8 cellular contexts compared by ENCODE assay signal in genomic region chr19:19865750-19866598, GRCh38. TPM values are rescaled to one million over a fixed set of nuclear protein-coding genes. Genes with fewer than 3 reads are reported as not detected.
DNase-seq lines count a peak whose midpoint lies in the region; ATAC-seq, FAIRE-seq and TF ChIP-seq lines count a peak whose summit lies in the region.

Gene ZNF253 (plus strand): TSS chr19:19865882. CDS start chr19:19865997, 115 bp downstream.

- peak within 1 kb of the TSS; percentile 90 for H3K4me3 ChIP-seq in iPS DF 6.9 (ENCODE audit: low read length)
- peak within 1 kb of the TSS; percentile 52 to 81 (median 71) for H3K4me3 ChIP-seq in sigmoid colon

- intact Hi-C loops in sigmoid colon (cut with DNase I): loop anchor here (1.0 to 10.0 kb wide), 3 partner anchors 45 to 131 kb away; partner anchors contain the start of genes ZNF14 and ZNF506

- peak; percentile 97 for ATAC-seq in GM18511 (IDR thresholded peaks at IDR 0.05; ENCODE audit: unreplicated experiment)
- peak; percentile 98 for ATAC-seq in HG03039 (IDR thresholded peaks at IDR 0.05; ENCODE audit: unreplicated experiment)

- H3K4me3 Mint-ChIP-seq in brain: peak within 1 kb of the TSS; percentile 99 to 100 (median 100)

- no CpG with 5 or more reads among the region's 43 CpGs for WGBS in iPS DF 6.9 (ENCODE audit: insufficient coverage, insufficient read length)
- WGBS in sigmoid colon, 2 donors: 0% methylated on average over 43 of the region's 43 CpGs

- H3K27me3 Mint-ChIP-seq in brain: peaks cover 12% of the 10 kb centered on the region

- in situ Hi-C loops in KBM-7 (cut with MboI; ENCODE audit: low pct_unique_long_range_greater_than_20kb, low sequenced_read_pairs): no loop called here

- no peak within 1 kb of the TSS for H3K27ac ChIP-seq in iPS DF 6.9 (ENCODE audit: low read length)
- peak within 1 kb of the TSS; percentile 89 to 96 (median 90) for H3K27ac ChIP-seq in sigmoid colon

- peak within 1 kb of the TSS; percentile 100 for H3K27ac Mint-ChIP-seq in brain

- H3K9me3 Mint-ChIP-seq in brain: peaks cover 37 to 65% (median 48%) of the 10 kb centered on the region in 5 experiments

- TF ChIP-seq POLR2A in sigmoid colon (IDR thresholded peaks at IDR 0.05): peak; percentile 83 to 88

- H3K36me3 ChIP-seq in iPS DF 6.9 (ENCODE audit: control insufficient read depth, insufficient read depth, low read length) (no peaks in the 10 kb centered on the region), sigmoid colon (no peaks in the 10 kb centered on the region)

- H3K9me3 ChIP-seq in iPS DF 6.9 (ENCODE audit: control insufficient read depth, insufficient read depth, low read length) (no peaks in the 10 kb centered on the region), sigmoid colon (no peaks in the 10 kb centered on the region)

- FAIRE-seq in TTC549 (lab: Jason Lieb, UNC): peak; percentile 68

- peaks cover 53% of the 10 kb centered on the region for H3K36me3 Mint-ChIP-seq in brain

- DNase-seq in NCI-H2107 (lab: John Stamatoyannopoulos, UW): peak; percentile 89
- DNase-seq in iPS DF 6.9 (ENCODE audit: low read depth, low spot score): peak; percentile 97
- peak; percentile 98 for DNase-seq in sigmoid colon
- DNase-seq in KBM-7: no peak

- TF ChIP-seq CTCF in brain (conservative IDR thresholded peaks at IDR 0.05) (peak in 1 of 2 experiments; percentile 16), sigmoid colon (IDR thresholded peaks at IDR 0.05) (no peak)

- peaks cover 34% of the 10 kb centered on the region for H3K4me1 Mint-ChIP-seq in brain

- H3K27me3 ChIP-seq in iPS DF 6.9 (ENCODE audit: control insufficient read depth, insufficient read depth, low read length) (no peaks in the 10 kb centered on the region), sigmoid colon (peaks cover 0 to 2% (median 0%) of the 10 kb centered on the region in 3 donors)

- H3K4me1 ChIP-seq in iPS DF 6.9 (ENCODE audit: control insufficient read depth, insufficient read depth, low read length) (no peaks in the 10 kb centered on the region), sigmoid colon (peaks cover 0 to 28% (median 20%) of the 10 kb centered on the region in 4 donors)

- no peak for TF ChIP-seq EP300 in sigmoid colon (IDR thresholded peaks at IDR 0.05)

RNA-seq across cellular contexts. Expression of gene ZNF253, which starts in this region (rescaled TPM):
- polyA plus RNA-seq in brain (ENCODE audit: insufficient read depth, low read depth, low replicate concordance) (9.6 TPM), sigmoid colon (1 to 10 TPM; 2.4 to 5.5 (median 2.5) TPM)
- total RNA-seq in sigmoid colon: 10 to 100 TPM in 1 of 4 donors, 1 to 10 TPM in 3; 2.4 to 11.6 (median 7.3) TPM
